Comparison of ENCODE assay signal across 1 cellular context in genomic region chr2:238263204-238264071, GRCh38.
A peak's percentile ranks its signal among the peaks of the same experiment; 100 is the strongest.
TF ChIP-seq lines count a peak whose summit lies in the region.

No MANE protein-coding gene starts in this region.

TF ChIP-seq in SK-N-SH, 30 proteins besides CTCF, POLR2A, EP300 and RAD21:
- peak; percentile 43; the same call in 1 of the 2 replicates for TF ChIP-seq RCOR1 (IDR thresholded peaks at IDR 0.05; ENCODE audit: low read length)
- no peak for TF ChIP-seq SIN3A (IDR thresholded peaks at IDR 0.05; ENCODE audit: borderline replicate concordance, low read depth, low read length)
- TF ChIP-seq MEF2A (IDR thresholded peaks at IDR 0.05; ENCODE audit: borderline replicate concordance, low read depth): no peak
- no peak for TF ChIP-seq TAF1 (IDR thresholded peaks at IDR 0.05; ENCODE audit: borderline replicate concordance, low read depth, low read length)
- no peak for TF ChIP-seq PBX3 (IDR thresholded peaks at IDR 0.05)
- no peak for TF ChIP-seq USF1 (IDR thresholded peaks at IDR 0.05; ENCODE audit: borderline replicate concordance, low read depth)
- no peak for TF ChIP-seq USF2 (IDR thresholded peaks at IDR 0.05; ENCODE audit: borderline replicate concordance, low read depth, low read length)
- TF ChIP-seq ZBTB33 (IDR thresholded peaks at IDR 0.05; ENCODE audit: borderline replicate concordance, low read depth): no peak
- no peak for TF ChIP-seq REST (IDR thresholded peaks at IDR 0.05; ENCODE audit: low read depth, low read length)
- TF ChIP-seq SMC3 (IDR thresholded peaks at IDR 0.05; ENCODE audit: low read depth, low read length): peak; percentile 65
